ENCODE assay signal across 8 cellular contexts in the genomic region with DNA sequence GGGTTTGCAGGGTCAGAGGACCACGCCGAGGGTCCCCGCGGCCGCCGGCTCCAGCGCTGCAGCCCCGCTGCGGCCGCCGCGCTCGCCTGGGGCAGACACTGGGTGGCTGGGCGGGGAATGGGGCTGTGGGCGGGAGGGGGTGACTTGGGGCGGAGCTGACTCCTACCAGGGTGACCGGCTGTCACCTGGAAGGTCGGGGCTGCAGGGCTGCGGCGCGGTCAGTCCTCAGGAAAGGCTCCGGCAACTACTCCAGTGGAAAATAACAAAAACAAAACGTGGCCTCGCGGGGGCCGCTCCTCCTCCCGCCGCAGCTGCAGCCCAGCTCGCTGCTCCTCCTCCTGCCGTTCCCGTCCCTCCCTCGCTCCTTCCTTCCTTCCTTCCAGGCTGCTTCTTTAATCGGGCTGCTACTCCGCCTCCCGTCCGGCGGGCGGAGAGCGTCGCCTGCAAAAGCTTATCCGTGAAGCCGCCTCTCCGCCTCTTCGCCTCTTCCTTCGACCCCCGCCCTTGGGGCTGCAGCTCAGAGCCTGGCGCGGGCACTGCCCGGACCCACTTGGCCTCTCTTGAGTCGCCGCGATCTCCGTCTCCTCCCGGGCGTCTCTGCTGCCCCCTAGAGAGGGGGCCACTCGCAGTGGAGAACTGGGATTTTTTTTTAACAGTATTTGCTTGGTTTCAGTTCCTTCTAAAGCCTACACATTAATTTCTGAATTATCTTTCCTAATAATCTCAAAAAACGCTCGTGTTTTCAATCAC. TPM values are rescaled to one million over a fixed set of nuclear protein-coding genes. Genes with fewer than 3 reads are reported as not detected.
DNase-seq lines count a peak whose midpoint lies in the region; ATAC-seq and TF ChIP-seq lines count a peak whose summit lies in the region.

A gene with protein sequence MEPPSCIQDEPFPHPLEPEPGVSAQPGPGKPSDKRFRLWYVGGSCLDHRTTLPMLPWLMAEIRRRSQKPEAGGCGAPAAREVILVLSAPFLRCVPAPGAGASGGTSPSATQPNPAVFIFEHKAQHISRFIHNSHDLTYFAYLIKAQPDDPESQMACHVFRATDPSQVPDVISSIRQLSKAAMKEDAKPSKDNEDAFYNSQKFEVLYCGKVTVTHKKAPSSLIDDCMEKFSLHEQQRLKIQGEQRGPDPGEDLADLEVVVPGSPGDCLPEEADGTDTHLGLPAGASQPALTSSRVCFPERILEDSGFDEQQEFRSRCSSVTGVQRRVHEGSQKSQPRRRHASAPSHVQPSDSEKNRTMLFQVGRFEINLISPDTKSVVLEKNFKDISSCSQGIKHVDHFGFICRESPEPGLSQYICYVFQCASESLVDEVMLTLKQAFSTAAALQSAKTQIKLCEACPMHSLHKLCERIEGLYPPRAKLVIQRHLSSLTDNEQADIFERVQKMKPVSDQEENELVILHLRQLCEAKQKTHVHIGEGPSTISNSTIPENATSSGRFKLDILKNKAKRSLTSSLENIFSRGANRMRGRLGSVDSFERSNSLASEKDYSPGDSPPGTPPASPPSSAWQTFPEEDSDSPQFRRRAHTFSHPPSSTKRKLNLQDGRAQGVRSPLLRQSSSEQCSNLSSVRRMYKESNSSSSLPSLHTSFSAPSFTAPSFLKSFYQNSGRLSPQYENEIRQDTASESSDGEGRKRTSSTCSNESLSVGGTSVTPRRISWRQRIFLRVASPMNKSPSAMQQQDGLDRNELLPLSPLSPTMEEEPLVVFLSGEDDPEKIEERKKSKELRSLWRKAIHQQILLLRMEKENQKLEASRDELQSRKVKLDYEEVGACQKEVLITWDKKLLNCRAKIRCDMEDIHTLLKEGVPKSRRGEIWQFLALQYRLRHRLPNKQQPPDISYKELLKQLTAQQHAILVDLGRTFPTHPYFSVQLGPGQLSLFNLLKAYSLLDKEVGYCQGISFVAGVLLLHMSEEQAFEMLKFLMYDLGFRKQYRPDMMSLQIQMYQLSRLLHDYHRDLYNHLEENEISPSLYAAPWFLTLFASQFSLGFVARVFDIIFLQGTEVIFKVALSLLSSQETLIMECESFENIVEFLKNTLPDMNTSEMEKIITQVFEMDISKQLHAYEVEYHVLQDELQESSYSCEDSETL (N-terminal part only) (minus strand): TSS at position 100 of the 750 bp plus-strand sequence. CDS start 402 bp downstream, outside the sequence.

- no peak within 1 kb of the TSS for H3K27ac ChIP-seq in CD8-positive, alpha-beta memory T cell (ENCODE audit: low read depth, low read length)
- H3K27ac ChIP-seq in effector memory CD4-positive, alpha-beta T cell (ENCODE audit: insufficient read depth, low read length, poor library complexity, severe bottlenecking): no peak within 1 kb of the TSS
- peak within 1 kb of the TSS; percentile 88 to 95 for H3K27ac ChIP-seq in lung (ENCODE audit: low read depth in 1 of 2, low read length in 1 of 2)

- CTCF ChIA-PET in CD8-positive, alpha-beta memory T cell (lab: Charles Lee): interaction anchor here (0.9 to 1.6 kb wide), 6 partner anchors 8 to 153 kb away, joined by 3 read pairs; a partner anchor contains a TSS
- CTCF ChIA-PET in activated CD4-positive, alpha-beta memory T cell treated with anti-CD3 and anti-CD28 coated beads, Interleukin-2, amount 10 ng/mL, durations not matched to agents 7 days and 5 days (lab: Charles Lee): interaction anchor here (0.7 to 2.1 kb wide), 11 partner anchors 10 to 156 kb away, joined by 3 to 11 read pairs (median 4); a partner anchor contains a TSS

- H3K4me1 ChIP-seq in CD8-positive, alpha-beta memory T cell (ENCODE audit: insufficient read depth, low read length): peaks cover 5% of the 10 kb centered on the region
- H3K4me1 ChIP-seq in effector memory CD4-positive, alpha-beta T cell (ENCODE audit: control insufficient read depth, insufficient read depth, low read length, poor library complexity, severe bottlenecking): peaks cover 14% of the 10 kb centered on the region
- H3K4me1 ChIP-seq in lung (ENCODE audit: control insufficient read depth in 2 of 2, insufficient read depth in 2 of 2, low read length in 2 of 2): peaks cover 0 to 19% of the 10 kb centered on the region in 2 donors

- POLR2A ChIA-PET in CD8-positive, alpha-beta memory T cell (lab: Charles Lee): no interaction called here
- POLR2A ChIA-PET in activated CD4-positive, alpha-beta memory T cell treated with anti-CD3 and anti-CD28 coated beads, Interleukin-2, amount 10 ng/mL, durations not matched to agents 7 days and 5 days (lab: Charles Lee): no interaction called here

- H3K4me3 Mint-ChIP-seq in CD8-positive, alpha-beta memory T cell: peak within 1 kb of the TSS; percentile 86 to 99 (median 94)
- H3K4me3 Mint-ChIP-seq in activated CD4-positive, alpha-beta memory T cell treated with anti-CD3 and anti-CD28 coated beads, Interleukin-2, amount 10 ng/mL, durations not matched to agents 7 days and 5 days: peak within 1 kb of the TSS; percentile 86

- no peaks in the 10 kb centered on the region for H3K9me3 Mint-ChIP-seq in CD8-positive, alpha-beta memory T cell
- no peaks in the 10 kb centered on the region for H3K9me3 Mint-ChIP-seq in activated CD4-positive, alpha-beta memory T cell treated with anti-CD3 and anti-CD28 coated beads, Interleukin-2, amount 10 ng/mL, durations not matched to agents 7 days and 5 days

- peak within 1 kb of the TSS; percentile 66 for H3K4me3 ChIP-seq in CD8-positive, alpha-beta memory T cell (ENCODE audit: low read length)
- peak within 1 kb of the TSS; percentile 67 for H3K4me3 ChIP-seq in effector memory CD4-positive, alpha-beta T cell (ENCODE audit: insufficient read depth, low read depth, low read length, poor library complexity, severe bottlenecking)
- peak within 1 kb of the TSS; percentile 79 for H3K4me3 ChIP-seq in lung

- peak; percentile 25 for TF ChIP-seq CTCF in lung (IDR thresholded peaks at IDR 0.05; ENCODE audit: control extremely low read depth, extremely low read depth)

- H3K27ac Mint-ChIP-seq in CD8-positive, alpha-beta memory T cell: peak within 1 kb of the TSS in 3 of 8 donors; percentile 4 to 77 (median 35)
- no peak within 1 kb of the TSS for H3K27ac Mint-ChIP-seq in activated CD4-positive, alpha-beta memory T cell treated with anti-CD3 and anti-CD28 coated beads, Interleukin-2, amount 10 ng/mL, durations not matched to agents 7 days and 5 days

- peaks cover 0 to 3% (median 0%) of the 10 kb centered on the region in 3 donors for H3K36me3 Mint-ChIP-seq in CD8-positive, alpha-beta memory T cell
- H3K36me3 Mint-ChIP-seq in activated CD4-positive, alpha-beta memory T cell treated with anti-CD3 and anti-CD28 coated beads, Interleukin-2, amount 10 ng/mL, durations not matched to agents 7 days and 5 days (ENCODE audit: low read depth): no peaks in the 10 kb centered on the region

- peaks cover 38% of the 10 kb centered on the region for H3K27me3 ChIP-seq in CD8-positive, alpha-beta memory T cell (ENCODE audit: insufficient read depth, low read length, poor library complexity, severe bottlenecking)
- H3K27me3 ChIP-seq in effector memory CD4-positive, alpha-beta T cell (replicated peaks; ENCODE audit: control insufficient read depth, insufficient read depth, low read length, poor library complexity, severe bottlenecking): peaks cover 13% of the 10 kb centered on the region
- H3K27me3 ChIP-seq in lung (ENCODE audit: control insufficient read depth, insufficient read depth): no peaks in the 10 kb centered on the region

- ATAC-seq in GM19372 (IDR thresholded peaks at IDR 0.05; ENCODE audit: low read depth, unreplicated experiment) (peak; percentile 79), HG03469 (IDR thresholded peaks at IDR 0.05; ENCODE audit: unreplicated experiment) (peak; percentile 47), lung (ENCODE audit: insufficient read depth, low FRiP score) (peak; percentile 79)

- H3K4me1 Mint-ChIP-seq in CD8-positive, alpha-beta memory T cell: peaks cover 11 to 18% (median 18%) of the 10 kb centered on the region in 3 donors
- peaks cover 14% of the 10 kb centered on the region for H3K4me1 Mint-ChIP-seq in activated CD4-positive, alpha-beta memory T cell treated with anti-CD3 and anti-CD28 coated beads, Interleukin-2, amount 10 ng/mL, durations not matched to agents 7 days and 5 days

- 0 to 1% methylated on average over 36 to 58 of the region's 58 CpGs for WGBS in lung, 2 donors

- peaks cover 57 to 82% of the 10 kb centered on the region in 2 donors for H3K27me3 Mint-ChIP-seq in CD8-positive, alpha-beta memory T cell
- peaks cover 62% of the 10 kb centered on the region for H3K27me3 Mint-ChIP-seq in activated CD4-positive, alpha-beta memory T cell treated with anti-CD3 and anti-CD28 coated beads, Interleukin-2, amount 10 ng/mL, durations not matched to agents 7 days and 5 days

- DNase-seq in CD8-positive, alpha-beta memory T cell: peak; percentile 18 to 59 (median 31)
- DNase-seq in NCI-H748 (lab: John Stamatoyannopoulos, UW; ENCODE audit: unreplicated experiment) (peak; percentile 95), lung (ENCODE audit: low spot score) (peak; percentile 88)
- peak; percentile 59 for DNase-seq in activated CD4-positive, alpha-beta memory T cell treated with anti-CD3 and anti-CD28 coated beads, Interleukin-2, amount 10 ng/mL, durations not matched to agents 7 days and 5 days
- peak in 2 of 3 donors; percentile 2 to 13 for DNase-seq in effector memory CD4-positive, alpha-beta T cell
- DNase-seq in stimulated activated CD8-positive, alpha-beta memory T cell treated with anti-CD3 and anti-CD28 coated beads, Interleukin-15, amount 100 ng/mL, for 1 hour (ENCODE audit: low read depth): peak; percentile 2

- no peaks in the 10 kb centered on the region for H3K9me3 ChIP-seq in CD8-positive, alpha-beta memory T cell (ENCODE audit: low read length)
- no peaks in the 10 kb centered on the region for H3K9me3 ChIP-seq in effector memory CD4-positive, alpha-beta T cell (ENCODE audit: control insufficient read depth, low read length)
- no peaks in the 10 kb centered on the region for H3K9me3 ChIP-seq in lung (ENCODE audit: control insufficient read depth in 2 of 2, insufficient read depth in 1 of 2, low read length in 1 of 2)

- H3K36me3 ChIP-seq in CD8-positive, alpha-beta memory T cell (ENCODE audit: insufficient read depth, low read length): no peaks in the 10 kb centered on the region
- H3K36me3 ChIP-seq in effector memory CD4-positive, alpha-beta T cell (ENCODE audit: control insufficient read depth, insufficient read depth, low read length): no peaks in the 10 kb centered on the region
- H3K36me3 ChIP-seq in lung (ENCODE audit: control insufficient read depth in 2 of 2, insufficient read depth in 2 of 2, low read length in 2 of 2): no peaks in the 10 kb centered on the region

RNA-seq across cellular contexts. Expression of the gene that starts here (rescaled TPM):
- 10 to 100 TPM; 45.7 to 50.8 TPM for total RNA-seq in CD8-positive, alpha-beta memory T cell
- 10.7 TPM for polyA plus RNA-seq in CD8-positive, alpha-beta memory T cell
- total RNA-seq in activated CD4-positive, alpha-beta memory T cell treated with anti-CD3 and anti-CD28 coated beads, Interleukin-2, amount 10 ng/mL, durations not matched to agents 7 days and 5 days: 10 to 100 TPM in 1 of 2 experiments, 1 to 10 TPM in 1; 8.0 to 10.1 TPM
- total RNA-seq in lung: 10 to 100 TPM; 20.3 to 26.4 TPM
- 1 to 10 TPM; 4.3 to 7.7 TPM for polyA plus RNA-seq in lung

Comparison
In these comparisons a context has a peak if more than half of its experiments do, and no peak if none do; other contexts are left out.
1. DNase-seq: peak in every context shown above with its lines; median percentile 95 in NCI-H748; 88 in lung; 59 in activated CD4-positive, alpha-beta memory T cell treated with anti-CD3 and anti-CD28 coated beads, Interleukin-2, amount 10 ng/mL, durations not matched to agents 7 days and 5 days; 31 in CD8-positive, alpha-beta memory T cell; 8 in effector memory CD4-positive, alpha-beta T cell; 2 in stimulated activated CD8-positive, alpha-beta memory T cell treated with anti-CD3 and anti-CD28 coated beads, Interleukin-15, amount 100 ng/mL, for 1 hour.
2. H3K27ac ChIP-seq: peak in lung (2 of 2); none in CD8-positive, alpha-beta memory T cell (single experiment) and effector memory CD4-positive, alpha-beta T cell (single experiment).
3. Peak in every context shown above with its lines, with median percentiles within 50 percentile points of each other: H3K4me3 ChIP-seq and ATAC-seq.